Comparison of ENCODE assay signal across 17 cellular contexts in genomic region chr2:186569906-186570305, GRCh38. TPM values are rescaled to one million over a fixed set of nuclear protein-coding genes. Genes with fewer than 3 reads are reported as not detected.
DNase-seq lines count a peak whose midpoint lies in the region; ATAC-seq and TF ChIP-seq lines count a peak whose summit lies in the region.
"Had no signal": no experiment of that assay in that cellular context is flagged by ENCODE, and none has a peak within 500 bp of the region (broad histone marks: within the 10 kb centered on the region; RNA-seq: fewer than 3 reads in every experiment).

No MANE protein-coding gene starts in this region.

- ATAC-seq in WTC11, result peak; percentile 65
- no peak for ATAC-seq in stimulated activated naive CD8-positive, alpha-beta T cell treated with anti-CD3 and anti-CD28 coated beads, Interleukin-15, amount 100 ng/mL, for 72 hours
- ATAC-seq: stimulated activated naive B cell treated with anti-CD40 and anti-IgM and Interleukin-4, amounts not matched to agents 10 μg/mL and 1 μg/mL and 100 μg/mL, for 72 hours had no signal

- POLR2A ChIA-PET in WTC11 (lab: Charles Lee), result interaction anchor here (0.5 kb wide), 1 partner anchor 169 kb away, joined by 4 read pairs; no protein-coding TSS in a partner anchor

- intact Hi-C loops in cardiac septum (cut with DNase I), result no loop called here

- no peak overlapping the region for H3K9ac ChIP-seq in HUES6 (ENCODE audit: low read length)

- H3K36me3 ChIP-seq in HUES6 (ENCODE audit: control insufficient read depth, insufficient read depth, low read length) (no peaks in the 10 kb centered on the region), mesodermal cell (ENCODE audit: control insufficient read depth, insufficient read depth, low read length) (no peaks in the 10 kb centered on the region)
- H3K36me3 ChIP-seq: BE2C, WERI-Rb-1 had no signal

- H3K36me3 Mint-ChIP-seq in WTC11, result no peaks in the 10 kb centered on the region
- H3K36me3 Mint-ChIP-seq: activated naive CD8-positive, alpha-beta T cell treated with anti-CD3 and anti-CD28 coated beads, Interleukin-2, amount 10 ng/mL, durations not matched to agents 7 days and 5 days; stimulated activated naive B cell treated with anti-CD40 and anti-IgM and Interleukin-4, amounts not matched to agents 10 μg/mL and 1 μg/mL and 100 μg/mL, for 72 hours had no signal

- CTCF ChIA-PET in WTC11 (lab: Charles Lee), result interaction anchor here (0.7 to 1.5 kb wide), 3 partner anchors 16 to 71 kb away, joined by 3 to 5 read pairs (median 3); no protein-coding TSS in a partner anchor

- no peaks in the 10 kb centered on the region for H3K27me3 Mint-ChIP-seq in WTC11 (ENCODE audit: low read depth)
- H3K27me3 Mint-ChIP-seq in stimulated activated naive CD8-positive, alpha-beta T cell treated with anti-CD3 and anti-CD28 coated beads, Interleukin-15, amount 100 ng/mL, for 72 hours, result peaks cover 8% of the 10 kb centered on the region
- H3K27me3 Mint-ChIP-seq: stimulated activated naive B cell treated with anti-CD40 and anti-IgM and Interleukin-4, amounts not matched to agents 10 μg/mL and 1 μg/mL and 100 μg/mL, for 72 hours had no signal

- no peaks in the 10 kb centered on the region; the same call in 1 of the 2 replicates for H3K9me3 ChIP-seq in HUES6 (ENCODE audit: control insufficient read depth, insufficient read depth, low read depth, low read length)
- H3K9me3 ChIP-seq in mesodermal cell (ENCODE audit: control insufficient read depth, low read length), result peaks cover 12% of the 10 kb centered on the region
- H3K9me3 ChIP-seq: BE2C had no signal

- H3K27ac ChIP-seq in HUES6 (ENCODE audit: low read depth, low read length) (peak overlapping the region; percentile 45; the same call in 1 of the 2 replicates), mesodermal cell (ENCODE audit: low read depth, low read length, severe bottlenecking) (peak overlapping the region; percentile 86)
- H3K27ac ChIP-seq: WERI-Rb-1 had no signal

- WGBS in mesodermal cell (ENCODE audit: insufficient coverage in 2 of 2), 2 experiments, result 40 to 52% methylated on average over 1 to 2 of the region's 2 CpGs

- peak overlapping the region; percentile 91 for H3K27ac Mint-ChIP-seq in WTC11
- no peak overlapping the region for H3K27ac Mint-ChIP-seq in stimulated activated naive CD8-positive, alpha-beta T cell treated with anti-CD3 and anti-CD28 coated beads, Interleukin-15, amount 100 ng/mL, for 72 hours
- H3K27ac Mint-ChIP-seq: activated naive CD8-positive, alpha-beta T cell treated with anti-CD3 and anti-CD28 coated beads, Interleukin-2, amount 10 ng/mL, durations not matched to agents 7 days and 5 days; stimulated activated naive B cell treated with anti-CD40 and anti-IgM and Interleukin-4, amounts not matched to agents 10 μg/mL and 1 μg/mL and 100 μg/mL, for 72 hours had no signal

- H3K4me3 Mint-ChIP-seq in WTC11, result no peak overlapping the region
- H3K4me3 Mint-ChIP-seq in stimulated activated naive CD8-positive, alpha-beta T cell treated with anti-CD3 and anti-CD28 coated beads, Interleukin-15, amount 100 ng/mL, for 72 hours, result no peak overlapping the region
- H3K4me3 Mint-ChIP-seq: activated naive CD8-positive, alpha-beta T cell treated with anti-CD3 and anti-CD28 coated beads, Interleukin-2, amount 10 ng/mL, durations not matched to agents 7 days and 5 days; stimulated activated naive B cell treated with anti-CD40 and anti-IgM and Interleukin-4, amounts not matched to agents 10 μg/mL and 1 μg/mL and 100 μg/mL, for 72 hours had no signal

- H3K4me1 ChIP-seq in HUES6 (ENCODE audit: control insufficient read depth, insufficient read depth, low read length) (peaks cover 18% of the 10 kb centered on the region), mesodermal cell (ENCODE audit: control insufficient read depth, insufficient read depth, low read length, poor library complexity, severe bottlenecking) (peaks cover 16% of the 10 kb centered on the region)
- H3K4me1 ChIP-seq: BE2C had no signal

- H3K9me3 Mint-ChIP-seq in WTC11, result peaks cover 13% of the 10 kb centered on the region
- no peaks in the 10 kb centered on the region for H3K9me3 Mint-ChIP-seq in stimulated activated naive CD8-positive, alpha-beta T cell treated with anti-CD3 and anti-CD28 coated beads, Interleukin-15, amount 100 ng/mL, for 72 hours
- H3K9me3 Mint-ChIP-seq: activated naive CD8-positive, alpha-beta T cell treated with anti-CD3 and anti-CD28 coated beads, Interleukin-2, amount 10 ng/mL, durations not matched to agents 7 days and 5 days had no signal

- peaks cover 15% of the 10 kb centered on the region for H3K4me1 Mint-ChIP-seq in WTC11
- no peaks in the 10 kb centered on the region for H3K4me1 Mint-ChIP-seq in stimulated activated naive CD8-positive, alpha-beta T cell treated with anti-CD3 and anti-CD28 coated beads, Interleukin-15, amount 100 ng/mL, for 72 hours
- H3K4me1 Mint-ChIP-seq: activated naive CD8-positive, alpha-beta T cell treated with anti-CD3 and anti-CD28 coated beads, Interleukin-2, amount 10 ng/mL, durations not matched to agents 7 days and 5 days had no signal

- TF ChIP-seq CTCF in WTC11 (IDR thresholded peaks at IDR 0.05), result no peak

- no peaks in the 10 kb centered on the region for H3K27me3 ChIP-seq in HUES6 (ENCODE audit: control insufficient read depth, insufficient read depth, low read length)
- H3K27me3 ChIP-seq: BE2C had no signal

- DNase-seq in ACHN, result peak; percentile 68
- DNase-seq in WTC11 (ENCODE audit: low spot score), result no peak
- DNase-seq in activated CD4-positive, alpha-beta T cell treated with anti-CD3 and anti-CD28 coated beads for 48 hours, result no peak
- DNase-seq in foreskin melanocyte, result no peak
- no peak for DNase-seq in cardiac septum (ENCODE audit: low spot score)
- no peak for DNase-seq in stimulated activated naive CD8-positive, alpha-beta T cell treated with anti-CD3 and anti-CD28 coated beads, Interleukin-15, amount 100 ng/mL, for 72 hours
- DNase-seq: activated CD8-positive, alpha-beta memory T cell treated with anti-CD3 and anti-CD28 coated beads, Interleukin-2, amount 50 U/mL, for 48 hours; activated naive CD8-positive, alpha-beta T cell treated with anti-CD3 and anti-CD28 coated beads, Interleukin-2, amount 10 ng/mL, durations not matched to agents 7 days and 5 days; BE2C; cortex of kidney; GOT3; NCI-H82; stimulated activated CD4-positive, alpha-beta T cell treated with anti-CD3 and anti-CD28 coated beads, Interleukin-4, amount 100 ng/mL, for 4 hours; stimulated activated naive B cell treated with anti-CD40 and anti-IgM and Interleukin-4, amounts not matched to agents 10 μg/mL and 1 μg/mL and 100 μg/mL, for 72 hours; WERI-Rb-1 had no signal

- H3K4me3 ChIP-seq in HUES6 (ENCODE audit: low read depth, low read length), result no peak overlapping the region
- no peak overlapping the region for H3K4me3 ChIP-seq in mesodermal cell (ENCODE audit: extremely low read depth, insufficient read depth, low read length, poor library complexity, severe bottlenecking)

- in situ Hi-C loops in ACHN (cut with HindIII; ENCODE audit: low pct_ligation_motif_present, low pct_unique_long_range_greater_than_20kb, low sequenced_read_pairs), result no loop called here

TF ChIP-seq in WTC11, 78 proteins besides CTCF, POLR2A, EP300 and RAD21:
- TF ChIP-seq NR1H2 (CRISPR knock-in tag; IDR thresholded peaks at IDR 0.05), result no peak
- no peak for TF ChIP-seq IRF2 (CRISPR knock-in tag; IDR thresholded peaks at IDR 0.05; ENCODE audit: borderline replicate concordance, low read depth)
- TF ChIP-seq ZNF263 (CRISPR knock-in tag; IDR thresholded peaks at IDR 0.05; ENCODE audit: low read depth), result no peak
- TF ChIP-seq, protein P1, sequence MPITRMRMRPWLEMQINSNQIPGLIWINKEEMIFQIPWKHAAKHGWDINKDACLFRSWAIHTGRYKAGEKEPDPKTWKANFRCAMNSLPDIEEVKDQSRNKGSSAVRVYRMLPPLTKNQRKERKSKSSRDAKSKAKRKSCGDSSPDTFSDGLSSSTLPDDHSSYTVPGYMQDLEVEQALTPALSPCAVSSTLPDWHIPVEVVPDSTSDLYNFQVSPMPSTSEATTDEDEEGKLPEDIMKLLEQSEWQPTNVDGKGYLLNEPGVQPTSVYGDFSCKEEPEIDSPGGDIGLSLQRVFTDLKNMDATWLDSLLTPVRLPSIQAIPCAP (CRISPR knock-in tag; IDR thresholded peaks at IDR 0.05), result no peak
- TF ChIP-seq OVOL2 (CRISPR knock-in tag; IDR thresholded peaks at IDR 0.05; ENCODE audit: borderline replicate concordance), result no peak

RNA-seq across cellular contexts. Expression of gene ITGAV, which starts 19.9 kb away (rescaled TPM):
- total RNA-seq in WTC11 (2021) (26.5 to 30.0 TPM (median 27.7 TPM) in 3 replicates), cardiac septum (234 TPM)
- 473 TPM for polyA plus RNA-seq in mesodermal cell (2013, experiment 1 of 2)
- 410 TPM for polyA plus RNA-seq in mesodermal cell (2013, experiment 2 of 2)
